ENCODE assay signal across 16 cellular contexts in genomic region chr12:65586796-65587195, GRCh38.
DNase-seq lines count a peak whose midpoint lies in the region; ATAC-seq, FAIRE-seq and TF ChIP-seq lines count a peak whose summit lies in the region.
"Had no signal": no experiment of that assay in that cellular context is flagged by ENCODE, and none has a peak within 500 bp of the region (broad histone marks: within the 10 kb centered on the region; RNA-seq: fewer than 3 reads in every experiment).

No MANE protein-coding gene starts in this region.

- H3K4me1 Mint-ChIP-seq in HFFc6 (ENCODE audit: low read depth) (peaks cover 15% of the 10 kb centered on the region), nephron progenitor cell (peaks cover 46% of the 10 kb centered on the region)
- H3K4me1 Mint-ChIP-seq: CD8-positive, alpha-beta memory T cell had no signal

- no peak for TF ChIP-seq CTCF in HFFc6 (IDR thresholded peaks at IDR 0.05)
- TF ChIP-seq CTCF in epithelial cell of esophagus (IDR thresholded peaks at IDR 0.05; ENCODE audit: insufficient read depth, low read depth, low read length, missing control alignments): no peak
- TF ChIP-seq CTCF in nephron progenitor cell (IDR thresholded peaks at IDR 0.05): no peak

- H3K9me3 ChIP-seq in MG63: no peaks in the 10 kb centered on the region
- H3K9me3 ChIP-seq: BLaER1 had no signal

- no peaks in the 10 kb centered on the region for H3K27me3 ChIP-seq in MG63
- H3K27me3 ChIP-seq: BLaER1 had no signal

- no peaks in the 10 kb centered on the region for H3K36me3 ChIP-seq in MG63
- H3K36me3 ChIP-seq: BLaER1 had no signal

- no peak for ATAC-seq in HG02610 (IDR thresholded peaks at IDR 0.05; ENCODE audit: unreplicated experiment)

- H3K36me3 Mint-ChIP-seq in HFFc6 (ENCODE audit: low read depth) (no peaks in the 10 kb centered on the region; the same call in 1 of the 2 replicates), nephron progenitor cell (ENCODE audit: low read depth) (peaks cover 4% of the 10 kb centered on the region)
- H3K36me3 Mint-ChIP-seq: CD8-positive, alpha-beta memory T cell had no signal

- no peak overlapping the region for H3K4me3 Mint-ChIP-seq in HFFc6
- H3K4me3 Mint-ChIP-seq in nephron progenitor cell: no peak overlapping the region
- H3K4me3 Mint-ChIP-seq: CD8-positive, alpha-beta memory T cell had no signal

- FAIRE-seq in GM19239 (lab: Jason Lieb, UNC): no peak
- FAIRE-seq: GM12892 had no signal

- DNase-seq in HFFc6: peak; percentile 15
- peak; percentile 18 for DNase-seq in M059J (ENCODE audit: low read depth)
- peak; percentile 83 for DNase-seq in epithelial cell of esophagus (ENCODE audit: low read depth)
- DNase-seq in nephron progenitor cell: no peak
- DNase-seq in MG63: no peak
- DNase-seq in GM19239 (ENCODE audit: insufficient read length, low spot score): no peak
- DNase-seq: CD8-positive, alpha-beta memory T cell; DND-41; GDM1; NCI-H1417 treated with DMSO at 0.1 percent for 48 hours; NCI-H2029; NCI-H345; Right ventricle myocardium superior had no signal

- H3K27me3 Mint-ChIP-seq in HFFc6 (ENCODE audit: insufficient read depth) (no peaks in the 10 kb centered on the region), nephron progenitor cell (ENCODE audit: low read depth, poor library complexity) (peaks cover 4% of the 10 kb centered on the region)
- H3K27me3 Mint-ChIP-seq: CD8-positive, alpha-beta memory T cell had no signal

- H3K27ac Mint-ChIP-seq in HFFc6 (no peak overlapping the region), nephron progenitor cell (peak overlapping the region; percentile 4)
- H3K27ac Mint-ChIP-seq: CD8-positive, alpha-beta memory T cell had no signal

- H3K4me3 ChIP-seq in epithelial cell of esophagus (ENCODE audit: low read length) (no peak overlapping the region), MG63 (no peak overlapping the region)
- H3K4me3 ChIP-seq: BLaER1 had no signal

- H3K9me3 Mint-ChIP-seq in HFFc6 (no peaks in the 10 kb centered on the region), nephron progenitor cell (no peaks in the 10 kb centered on the region)

Comparison
In these comparisons a context has a peak if more than half of its experiments do, and no peak if none do; other contexts are left out.
1. DNase-seq: peak in HFFc6 (single experiment), M059J (single experiment) and epithelial cell of esophagus (single experiment); none in nephron progenitor cell (single experiment), MG63 (single experiment) and GM19239 (single experiment).